ENCODE assay signal across 8 cellular contexts in the genomic region with DNA sequence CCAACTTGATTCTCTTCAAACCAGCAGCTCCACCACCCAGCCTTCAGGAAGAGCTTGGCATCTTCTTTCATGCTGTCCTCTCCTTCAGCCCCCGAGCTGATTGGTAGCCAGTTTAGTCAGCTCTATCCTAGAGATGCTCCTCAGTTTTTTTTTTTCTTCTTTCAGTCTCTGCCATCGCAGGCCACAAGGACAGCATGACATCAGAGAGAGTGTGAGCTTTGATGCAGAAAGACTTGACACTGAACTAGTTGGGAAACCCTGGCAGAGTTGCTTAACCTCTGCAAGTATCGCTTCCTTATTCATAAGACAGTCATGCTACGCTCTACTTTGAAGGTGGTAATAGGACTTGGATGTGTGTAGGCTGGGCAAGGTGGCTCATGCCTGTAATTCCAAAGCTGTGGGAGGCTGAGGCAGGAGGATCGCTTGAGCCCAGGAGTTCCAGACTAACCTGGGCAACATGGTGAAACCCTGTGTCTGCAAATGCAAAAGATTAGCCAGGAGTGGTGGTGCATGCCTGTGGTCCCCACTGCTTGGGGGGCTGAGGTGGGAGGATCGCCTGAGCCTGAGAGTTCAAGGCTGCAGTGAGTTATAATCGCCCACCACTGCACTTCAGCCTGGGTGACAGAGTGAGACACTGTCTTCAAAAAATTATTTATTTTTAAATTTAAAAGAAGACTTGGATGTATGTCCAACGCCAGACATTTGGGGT. TPM values are rescaled to one million over a fixed set of nuclear protein-coding genes. Genes with fewer than 3 reads are reported as not detected.
DNase-seq lines count a peak whose midpoint lies in the region; ATAC-seq, FAIRE-seq and TF ChIP-seq lines count a peak whose summit lies in the region.

No MANE protein-coding gene starts in this region.

- no peaks in the 10 kb centered on the region for H3K27me3 Mint-ChIP-seq in dendritic cell treated with granulocyte-macrophage colony-stimulating factor and Interleukin-4, amounts not matched to agents 40 ng/mL and 50 ng/mL, for 4 days

- TF ChIP-seq POLR2A in upper lobe of left lung (IDR thresholded peaks at IDR 0.05) = no peak

- no peak overlapping the region for H3K4me3 Mint-ChIP-seq in dendritic cell treated with granulocyte-macrophage colony-stimulating factor and Interleukin-4, amounts not matched to agents 40 ng/mL and 50 ng/mL, for 4 days

- H3K9me3 Mint-ChIP-seq in activated naive CD4-positive, alpha-beta T cell treated with anti-CD3 and anti-CD28 coated beads, Interleukin-2, amount 50 U/mL, for 72 hours = no peaks in the 10 kb centered on the region
- peaks cover under 1% of the 10 kb centered on the region for H3K9me3 Mint-ChIP-seq in dendritic cell treated with granulocyte-macrophage colony-stimulating factor and Interleukin-4, amounts not matched to agents 40 ng/mL and 50 ng/mL, for 4 days

- FAIRE-seq in D721Med (lab: Jason Lieb, UNC) = no peak

- no peak overlapping the region for H3K27ac Mint-ChIP-seq in activated naive CD4-positive, alpha-beta T cell treated with anti-CD3 and anti-CD28 coated beads, Interleukin-2, amount 50 U/mL, for 72 hours
- H3K27ac Mint-ChIP-seq in dendritic cell treated with granulocyte-macrophage colony-stimulating factor and Interleukin-4, amounts not matched to agents 40 ng/mL and 50 ng/mL, for 4 days = peak overlapping the region; percentile 83

- no peaks in the 10 kb centered on the region for H3K36me3 ChIP-seq in upper lobe of left lung

- intact Hi-C loops in dendritic cell treated with granulocyte-macrophage colony-stimulating factor and Interleukin-4, amounts not matched to agents 40 ng/mL and 50 ng/mL, for 4 days (cut with micrococcal nuclease) = no loop called here

- no peak overlapping the region for H3K4me3 ChIP-seq in upper lobe of left lung

- H3K27ac ChIP-seq in upper lobe of left lung = peak overlapping the region; percentile 30 to 80 (median 46)

- H3K4me1 ChIP-seq in upper lobe of left lung = no peaks in the 10 kb centered on the region

- peak in 1 of 4 donors; percentile 74 for TF ChIP-seq EP300 in upper lobe of left lung (IDR thresholded peaks at IDR 0.05)

- WGBS in upper lobe of left lung, 2 donors = 69 to 75% methylated on average over 8 of the region's 8 CpGs

- H3K27me3 ChIP-seq in upper lobe of left lung = no peaks in the 10 kb centered on the region

- peaks cover 92% of the 10 kb centered on the region for H3K4me1 Mint-ChIP-seq in dendritic cell treated with granulocyte-macrophage colony-stimulating factor and Interleukin-4, amounts not matched to agents 40 ng/mL and 50 ng/mL, for 4 days (ENCODE audit: low read depth)

- peaks cover 0 to under 1% of the 10 kb centered on the region in 2 donors for H3K36me3 Mint-ChIP-seq in activated naive CD4-positive, alpha-beta T cell treated with anti-CD3 and anti-CD28 coated beads, Interleukin-2, amount 50 U/mL, for 72 hours
- H3K36me3 Mint-ChIP-seq in dendritic cell treated with granulocyte-macrophage colony-stimulating factor and Interleukin-4, amounts not matched to agents 40 ng/mL and 50 ng/mL, for 4 days (ENCODE audit: low read depth) = peaks cover 32% of the 10 kb centered on the region

- TF ChIP-seq CTCF in upper lobe of left lung (IDR thresholded peaks at IDR 0.05) = no peak
- TF ChIP-seq CTCF in D721Med (IDR thresholded peaks at IDR 0.05; ENCODE audit: insufficient read depth, missing control alignments) = no peak

- no peaks in the 10 kb centered on the region for H3K9me3 ChIP-seq in upper lobe of left lung

- ATAC-seq in activated naive CD4-positive, alpha-beta T cell treated with anti-CD3 and anti-CD28 coated beads, Interleukin-2, amount 50 U/mL, for 72 hours = peak; percentile 46 to 50
- ATAC-seq in HG03139 (IDR thresholded peaks at IDR 0.05; ENCODE audit: unreplicated experiment) = peak; percentile 57
- ATAC-seq in upper lobe of left lung (ENCODE audit: low FRiP score in 2 of 2) = peak; percentile 20 to 65

- DNase-seq in activated naive CD4-positive, alpha-beta T cell treated with anti-CD3 and anti-CD28 coated beads, Interleukin-2, amount 50 U/mL, for 72 hours (ENCODE audit: low spot score in 2 of 2) = no peak
- DNase-seq in activated naive CD4-positive, alpha-beta T cell (lab: John Stamatoyannopoulos, UW) = no peak
- DNase-seq in upper lobe of left lung (peak in 1 of 2 donors; percentile 83), NCI-H526 (lab: John Stamatoyannopoulos, UW) (no peak), D721Med (ENCODE audit: insufficient read length, low spot score) (no peak)
- DNase-seq in activated effector memory CD4-positive, alpha-beta T cell treated with Interleukin-2 at 50 U/mL for 16 hours = no peak

RNA-seq across cellular contexts. Expression of a gene that starts 2.6 kb away (rescaled TPM):
- total RNA-seq in activated naive CD4-positive, alpha-beta T cell treated with anti-CD3 and anti-CD28 coated beads, Interleukin-2, amount 50 U/mL, for 72 hours = not detected
- total RNA-seq in upper lobe of left lung = 1 to 10 TPM in 3 of 6 donors, under 1 TPM in 3; 0.49 to 3.1 (median 1.5) TPM

RNA-seq across cellular contexts. Expression of a gene that starts 17.3 kb away (rescaled TPM):
- total RNA-seq in activated naive CD4-positive, alpha-beta T cell treated with anti-CD3 and anti-CD28 coated beads, Interleukin-2, amount 50 U/mL, for 72 hours = under 1 TPM in 1 of 2 donors, not detected in 1; 0.25 TPM
- 10 to 100 TPM in 3 of 6 donors, 1 to 10 TPM in 2, under 1 TPM in 1; 0.98 to 19.4 (median 9.7) TPM for total RNA-seq in upper lobe of left lung

RNA-seq across cellular contexts. Expression of a gene that starts 38.7 kb away (rescaled TPM):
- not detected for total RNA-seq in activated naive CD4-positive, alpha-beta T cell treated with anti-CD3 and anti-CD28 coated beads, Interleukin-2, amount 50 U/mL, for 72 hours
- total RNA-seq in upper lobe of left lung = 1 to 10 TPM in 1 of 6 donors, under 1 TPM in 1, not detected in 4; 0.37 to 2.7 TPM
